ENCODE assay signal across 20 cellular contexts in genomic region chr16:81659249-81659648, GRCh38.
DNase-seq lines count a peak whose midpoint lies in the region; ATAC-seq, FAIRE-seq and TF ChIP-seq lines count a peak whose summit lies in the region.
"Had no signal": no experiment of that assay in that cellular context is flagged by ENCODE, and none has a peak within 500 bp of the region (broad histone marks: within the 10 kb centered on the region; RNA-seq: fewer than 3 reads in every experiment).

No MANE protein-coding gene starts in this region.

- H2AK5ac ChIP-seq in H9 (ENCODE audit: insufficient read length, low read length) (no peak overlapping the region), H1 (ENCODE audit: low read depth, low read length) (peak overlapping the region; percentile 68; the same call in 1 of the 2 replicates)

- no peak for TF ChIP-seq POLR2A in H1 (IDR thresholded peaks at IDR 0.05; ENCODE audit: control extremely low read depth in 1 of 2, low read depth in 2 of 2, low read length in 2 of 2)

- H2AFZ ChIP-seq in H9 (ENCODE audit: low read length) (no peak overlapping the region), H1 (ENCODE audit: low read length) (no peak overlapping the region), neural progenitor cell (replicated peaks) (no peak overlapping the region)

- no peak overlapping the region for H2BK120ac ChIP-seq in H9 (ENCODE audit: low read depth, low read length, poor library complexity, severe bottlenecking)
- H2BK120ac ChIP-seq in H1 (replicated peaks; ENCODE audit: low read depth, low read length) = no peak overlapping the region

- H3K9me3 ChIP-seq in CD4-positive, alpha-beta memory T cell (ENCODE audit: control insufficient read depth in 1 of 2, low read length in 2 of 2) = no peaks in the 10 kb centered on the region
- H3K9me3 ChIP-seq in H9 (ENCODE audit: control insufficient read depth, low read depth, low read length) (no peaks in the 10 kb centered on the region), H1 (ENCODE audit: insufficient read depth in 2 of 2, low read depth in 1 of 2, low read length in 1 of 2) (no peaks in the 10 kb centered on the region), neural progenitor cell (ENCODE audit: low read depth) (no peaks in the 10 kb centered on the region)

- H3K23ac ChIP-seq in H9 (ENCODE audit: insufficient read length, low read depth, low read length) (no peak overlapping the region), H1 (ENCODE audit: insufficient read length) (no peak overlapping the region)

- H3T11ph ChIP-seq in H9 (ENCODE audit: low read length) = no peak overlapping the region

- H2BK15ac ChIP-seq in H9 (ENCODE audit: low read depth, low read length) (no peak overlapping the region), H1 (ENCODE audit: low read length) (no peak overlapping the region)

- peaks cover 0 to 3% (median 0%) of the 10 kb centered on the region in 4 donors for H3K4me1 Mint-ChIP-seq in CD4-positive, alpha-beta memory T cell
- H3K4me1 Mint-ChIP-seq in H9 = peaks cover 22 to 25% of the 10 kb centered on the region in 2 experiments
- peaks cover 28% of the 10 kb centered on the region for H3K4me1 Mint-ChIP-seq in neural progenitor cell
- no peaks in the 10 kb centered on the region for H3K4me1 Mint-ChIP-seq in osteocyte (ENCODE audit: unreplicated experiment)
- H3K4me1 Mint-ChIP-seq: B cell had no signal

- H2BK5ac ChIP-seq in H9 (ENCODE audit: insufficient read length, low read length) (no peak overlapping the region), H1 (ENCODE audit: low read depth, low read length) (no peak overlapping the region)

- H3K27ac Mint-ChIP-seq in CD4-positive, alpha-beta memory T cell = peak overlapping the region in 5 of 7 donors; percentile 9 to 85 (median 65)
- H3K27ac Mint-ChIP-seq in H9 (peak overlapping the region in 2 of 3 experiments; percentile 6 to 63; a peak in 3 of 7 replicates), neural progenitor cell (peak overlapping the region; percentile 88), osteocyte (ENCODE audit: unreplicated experiment) (no peak overlapping the region)
- H3K27ac Mint-ChIP-seq: B cell had no signal

- H3K36me3 ChIP-seq in CD4-positive, alpha-beta memory T cell (ENCODE audit: insufficient read depth, low read length) = peaks cover 32% of the 10 kb centered on the region
- H3K36me3 ChIP-seq in H1 (ENCODE audit: control insufficient read depth in 2 of 4, insufficient read depth in 4 of 4, low read length in 3 of 4) (peaks cover 0 to 10% (median 0%) of the 10 kb centered on the region in 4 experiments; a peak in 4 of 8 replicates), neural progenitor cell (peaks cover 5% of the 10 kb centered on the region)

- no peak overlapping the region for H3K27ac ChIP-seq in CD4-positive, alpha-beta memory T cell (ENCODE audit: low read depth, low read length)
- H3K27ac ChIP-seq in H9 (ENCODE audit: insufficient read length, low read depth, low read length) (no peak overlapping the region), H1 (ENCODE audit: low read depth, low read length) (no peak overlapping the region), neural progenitor cell (no peak overlapping the region)
- H3K27ac ChIP-seq: HL-60, SK-N-MC had no signal

- H3K27me3 ChIP-seq in CD4-positive, alpha-beta memory T cell (ENCODE audit: insufficient read depth, low read length) = no peaks in the 10 kb centered on the region
- H3K27me3 ChIP-seq in H9 (ENCODE audit: insufficient read depth, low read length) (no peaks in the 10 kb centered on the region), H1 (replicated peaks in 1 of 4; ENCODE audit: control insufficient read depth in 3 of 4, extremely low read depth in 1 of 4, insufficient read depth in 3 of 4, low read length in 3 of 4) (no peaks in the 10 kb centered on the region), neural progenitor cell (no peaks in the 10 kb centered on the region)

- H3K18ac ChIP-seq in H9 (ENCODE audit: insufficient read length, low read depth, low read length) (no peak overlapping the region), H1 (ENCODE audit: extremely low read depth, low read length) (0 out of 2 replicates have a peak overlapping the region, but pooled peaks have one; percentile 0)

- H4K20me1 ChIP-seq in H9 (ENCODE audit: control insufficient read depth, insufficient read depth, insufficient read length) = no peaks in the 10 kb centered on the region
- no peaks in the 10 kb centered on the region for H4K20me1 ChIP-seq in H1 (replicated peaks in 1 of 2; ENCODE audit: control insufficient read depth in 1 of 2, insufficient read depth in 2 of 2, low read length in 2 of 2)
- peaks cover 11% of the 10 kb centered on the region for H4K20me1 ChIP-seq in neural progenitor cell (ENCODE audit: low read depth)

- FAIRE-seq in H1 (lab: Jason Lieb, UNC) = no peak
- FAIRE-seq: GM12891, H54, HTR-8/SVneo had no signal

- no peaks in the 10 kb centered on the region for H3K79me2 ChIP-seq in H9 (ENCODE audit: insufficient read depth, low read length)
- H3K79me2 ChIP-seq in H1 (ENCODE audit: control insufficient read depth in 1 of 2, insufficient read depth in 2 of 2, low read length in 2 of 2) = no peaks in the 10 kb centered on the region
- no peaks in the 10 kb centered on the region for H3K79me2 ChIP-seq in neural progenitor cell (ENCODE audit: low read depth)

- H4K8ac ChIP-seq in H9 (replicated peaks; ENCODE audit: insufficient read length, low read depth, low read length) = no peak overlapping the region
- H4K8ac ChIP-seq in H1 (ENCODE audit: extremely low read depth, insufficient read depth, low read length) = no peak overlapping the region

- no peak for TF ChIP-seq EP300 in H1 (IDR thresholded peaks at IDR 0.05; ENCODE audit: borderline replicate concordance in 1 of 2, low read depth in 2 of 2, low read length in 2 of 2)

- H3K79me1 ChIP-seq in H9 (ENCODE audit: insufficient read depth, low read depth, low read length, poor library complexity, severe bottlenecking) (no peaks in the 10 kb centered on the region), H1 (ENCODE audit: low read depth, low read length) (no peaks in the 10 kb centered on the region; the same call in 1 of the 2 replicates)

- DNase-seq in CD4-positive, alpha-beta memory T cell = no peak
- DNase-seq in H9 = no peak
- DNase-seq in H1 (ENCODE audit: low read depth in 1 of 2, low spot score in 2 of 2) = no peak
- DNase-seq in neural progenitor cell (ENCODE audit: low spot score) = no peak
- no peak for DNase-seq in osteocyte (ENCODE audit: extremely low spot score, unreplicated experiment)
- DNase-seq: DMS 273 treated with DMSO at 0.1 percent for 48 hours, GF-D8, NCI-H1105, NCI-H1694, NCI-H226, NCI-H524 treated with DMSO at 0.1 percent for 48 hours had no signal

- H2BK20ac ChIP-seq in H9 (ENCODE audit: low read depth, low read length, poor library complexity, severe bottlenecking) = no peak overlapping the region
- no peak overlapping the region for H2BK20ac ChIP-seq in H1 (ENCODE audit: low read length)

- no peak overlapping the region for H3K4me3 ChIP-seq in CD4-positive, alpha-beta memory T cell (ENCODE audit: low read length in 2 of 2)
- H3K4me3 ChIP-seq in H1 (ENCODE audit: extremely low read depth in 1 of 4, insufficient read depth in 2 of 4, low read depth in 3 of 4, low read length in 4 of 4) (no peak overlapping the region), neural progenitor cell (no peak overlapping the region)
- H3K4me3 ChIP-seq: SK-N-MC had no signal

- H3K4me3 Mint-ChIP-seq in CD4-positive, alpha-beta memory T cell = no peak overlapping the region
- H3K4me3 Mint-ChIP-seq in H9 = no peak overlapping the region
- H3K4me3 Mint-ChIP-seq in neural progenitor cell = peak overlapping the region; percentile 24
- H3K4me3 Mint-ChIP-seq in osteocyte (ENCODE audit: unreplicated experiment) = no peak overlapping the region
- H3K4me3 Mint-ChIP-seq: B cell, IgD-negative memory B cell had no signal

- H3F3A ChIP-seq in neural progenitor cell (ENCODE audit: low read depth) = no peaks in the 10 kb centered on the region

- no peak overlapping the region for H4K5ac ChIP-seq in H9 (ENCODE audit: insufficient read length, low read depth, low read length)
- no peak overlapping the region for H4K5ac ChIP-seq in H1 (ENCODE audit: insufficient read length, low read depth, low read length)

- TF ChIP-seq CTCF in H9 (conservative IDR thresholded peaks at IDR 0.05) (no peak), H1 (IDR thresholded peaks at IDR 0.05; ENCODE audit: control extremely low read depth in 1 of 3, insufficient read depth in 1 of 3, low read depth in 1 of 3, low read length in 3 of 3) (no peak), neural progenitor cell (IDR thresholded peaks at IDR 0.05) (no peak), osteocyte (IDR thresholded peaks at IDR 0.05) (no peak)

- H3K56ac ChIP-seq in H9 (ENCODE audit: insufficient read length, low read depth, low read length) (no peak overlapping the region), H1 (replicated peaks; ENCODE audit: insufficient read length, low read depth, low read length) (no peak overlapping the region)

- H3K14ac ChIP-seq in H9 (ENCODE audit: insufficient read depth, low read length) = no peak overlapping the region
- H3K14ac ChIP-seq in H1 (ENCODE audit: insufficient read length) = no peak overlapping the region

- H2BK12ac ChIP-seq in H9 (ENCODE audit: insufficient read length, low read depth, low read length) = no peak overlapping the region
- no peak overlapping the region for H2BK12ac ChIP-seq in H1 (ENCODE audit: low read depth, low read length)

- H3K23me2 ChIP-seq in H9 (ENCODE audit: insufficient read length, low read depth, low read length, poor library complexity, severe bottlenecking) = no peaks in the 10 kb centered on the region
- no peaks in the 10 kb centered on the region for H3K23me2 ChIP-seq in H1 (ENCODE audit: low read depth, low read length)

- H3K9ac ChIP-seq in H9 (ENCODE audit: extremely low read depth, insufficient read length, low read length) (no peak overlapping the region), H1 (replicated peaks in 1 of 4; ENCODE audit: extremely low read depth in 1 of 4, low read depth in 3 of 4, low read length in 3 of 4) (no peak overlapping the region), neural progenitor cell (no peak overlapping the region)

- H3K9me3 Mint-ChIP-seq in CD4-positive, alpha-beta memory T cell = no peaks in the 10 kb centered on the region
- H3K9me3 Mint-ChIP-seq in H9 = no peaks in the 10 kb centered on the region
- no peaks in the 10 kb centered on the region for H3K9me3 Mint-ChIP-seq in neural progenitor cell
- no peaks in the 10 kb centered on the region for H3K9me3 Mint-ChIP-seq in osteocyte (ENCODE audit: unreplicated experiment)
- H3K9me3 Mint-ChIP-seq: IgD-negative memory B cell had no signal

- CTCF ChIA-PET in CD4-positive, alpha-beta memory T cell (lab: Charles Lee; ENCODE audit: partially characterized antibody) = interaction anchor here (1.6 kb wide), 1 partner anchor 36 kb away, joined by 5 read pairs; no protein-coding TSS in a partner anchor
- CTCF ChIA-PET in H1 (lab: Charles Lee; ENCODE audit: partially characterized antibody) = interaction anchor here (0.6 to 1.7 kb wide), 7 partner anchors 12 to 71 kb away, joined by 3 to 8 read pairs (median 3); no protein-coding TSS in a partner anchor

- no peak overlapping the region for H4K91ac ChIP-seq in H9 (ENCODE audit: insufficient read length, low read depth, low read length)
- H4K91ac ChIP-seq in H1 (replicated peaks; ENCODE audit: insufficient read length, low read length) = no peak overlapping the region

- peaks cover 35 to 51% of the 10 kb centered on the region in 2 donors for H3K36me3 Mint-ChIP-seq in CD4-positive, alpha-beta memory T cell
- H3K36me3 Mint-ChIP-seq in H9 (ENCODE audit: insufficient read depth in 1 of 3, low read depth in 3 of 3) = peaks cover 6 to 39% (median 13%) of the 10 kb centered on the region in 3 experiments; a peak in 5 of 7 replicates
- peaks cover 25% of the 10 kb centered on the region for H3K36me3 Mint-ChIP-seq in neural progenitor cell
- peaks cover 15% of the 10 kb centered on the region for H3K36me3 Mint-ChIP-seq in osteocyte (ENCODE audit: unreplicated experiment)

- no peak for TF ChIP-seq RAD21 in H1 (IDR thresholded peaks at IDR 0.05 in 1 of 2, conservative IDR thresholded peaks at IDR 0.05 in 1 of 2; ENCODE audit: low read depth in 2 of 2, low read length in 2 of 2)

- H3K4me2 ChIP-seq in H9 (ENCODE audit: insufficient read depth, insufficient read length, low read length) (no peak overlapping the region), H1 (ENCODE audit: insufficient read depth in 1 of 2, low read depth in 2 of 2, low read length in 2 of 2) (no peak overlapping the region), neural progenitor cell (no peak overlapping the region)

- H3K4me1 ChIP-seq in CD4-positive, alpha-beta memory T cell (ENCODE audit: insufficient read depth, low read length) = no peaks in the 10 kb centered on the region
- H3K4me1 ChIP-seq in H9 (ENCODE audit: insufficient read depth, low read length) (peaks cover 2% of the 10 kb centered on the region; the same call in 1 of the 2 replicates), H1 (replicated peaks in 1 of 4; ENCODE audit: control insufficient read depth in 3 of 4, insufficient read depth in 4 of 4, low read length in 3 of 4) (peaks cover 0 to 10% (median 1%) of the 10 kb centered on the region in 4 experiments; a peak in 4 of 7 replicates), neural progenitor cell (no peaks in the 10 kb centered on the region)

- ATAC-seq in HG03521 (IDR thresholded peaks at IDR 0.05; ENCODE audit: unreplicated experiment) = no peak
- ATAC-seq in GM18498 (IDR thresholded peaks at IDR 0.05; ENCODE audit: unreplicated experiment) = no peak

- no peaks in the 10 kb centered on the region for H3K27me3 Mint-ChIP-seq in CD4-positive, alpha-beta memory T cell
- H3K27me3 Mint-ChIP-seq in H9 (ENCODE audit: low read depth) = no peaks in the 10 kb centered on the region
- peaks cover 2% of the 10 kb centered on the region for H3K27me3 Mint-ChIP-seq in neural progenitor cell (ENCODE audit: insufficient read depth, low read depth)
- no peaks in the 10 kb centered on the region for H3K27me3 Mint-ChIP-seq in osteocyte (ENCODE audit: unreplicated experiment)
- H3K27me3 Mint-ChIP-seq: B cell, IgD-negative memory B cell had no signal

- H3K4ac ChIP-seq in H9 (ENCODE audit: low read depth, low read length) (no peak overlapping the region), H1 (replicated peaks; ENCODE audit: insufficient read length, low read depth, low read length) (no peak overlapping the region)

- no CpG with 5 or more reads among the region's 2 CpGs for WGBS in H9 (ENCODE audit: extremely low coverage, insufficient read length, low lambda C conversion rate)
- 95% methylated on average over 2 of the region's 2 CpGs; no CpG with 5 or more reads in 1 of the 2 experiments for WGBS in H1 (ENCODE audit: extremely low coverage in 1 of 2, insufficient coverage in 1 of 2, insufficient read length in 1 of 2, insufficient replicate concordance in 2 of 2, low coverage in 1 of 2, low lambda C conversion rate in 2 of 2, missing lambda C conversion rate in 1 of 2), 2 experiments

- POLR2A ChIA-PET in CD4-positive, alpha-beta memory T cell (lab: Charles Lee; ENCODE audit: partially characterized antibody) = no interaction called here
- POLR2A ChIA-PET in H1 (lab: Charles Lee; ENCODE audit: partially characterized antibody) = interaction anchor here (0.8 to 1.4 kb wide), 2 partner anchors 9 to 16 kb away, joined by 3 to 4 read pairs; no protein-coding TSS in a partner anchor

- intact Hi-C loops in CD4-positive, alpha-beta memory T cell (cut with micrococcal nuclease) = no loop called here
